In the genomic region with DNA sequence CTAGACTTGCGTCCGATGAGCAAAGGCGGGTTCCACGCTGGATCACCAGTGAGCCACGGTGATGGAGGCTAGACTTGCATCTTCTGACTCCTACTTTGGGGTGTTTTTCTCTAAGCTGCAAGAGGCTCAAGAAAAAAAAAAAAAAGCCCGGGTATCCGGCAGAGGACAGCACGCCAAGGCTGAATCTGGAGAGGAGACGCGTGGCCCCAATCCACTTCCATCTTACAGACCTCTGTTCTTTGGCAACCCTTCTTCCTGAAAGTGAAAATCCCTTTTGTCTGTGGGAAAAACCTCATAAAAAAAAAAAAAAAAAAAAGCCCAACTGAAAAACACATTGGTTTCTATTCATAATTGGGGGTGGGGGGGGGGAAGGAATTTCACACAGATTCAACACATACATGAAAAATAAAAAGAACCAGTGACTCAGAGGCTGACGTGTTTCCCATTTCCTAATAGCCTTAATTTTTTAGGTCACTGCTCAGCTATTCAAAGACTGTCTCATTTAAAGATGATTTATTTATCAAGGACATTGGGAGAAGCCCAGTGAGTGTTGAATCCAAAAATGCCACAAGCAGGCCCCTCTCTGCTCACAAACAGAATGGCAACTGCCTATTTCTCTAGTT, we compare ENCODE assay signal across 12 cellular contexts.
DNase-seq lines count a peak whose midpoint lies in the region; ATAC-seq, FAIRE-seq and TF ChIP-seq lines count a peak whose summit lies in the region.
"Had no signal": no experiment of that assay in that cellular context is flagged by ENCODE, and none has a peak within 500 bp of the region (broad histone marks: within the 10 kb centered on the region; RNA-seq: fewer than 3 reads in every experiment).

No MANE protein-coding gene starts in this region.

- no peaks in the 10 kb centered on the region for H3K9me3 Mint-ChIP-seq in astrocyte (ENCODE audit: unreplicated experiment)

- H3K36me3 ChIP-seq in astrocyte (ENCODE audit: insufficient read depth, low read length) = no peaks in the 10 kb centered on the region
- H3K36me3 ChIP-seq in upper lobe of right lung = no peaks in the 10 kb centered on the region
- H3K36me3 ChIP-seq: transverse colon had no signal

- no peak for TF ChIP-seq POLR2A in H54 (IDR thresholded peaks at IDR 0.05; ENCODE audit: low read depth, low read length)

- peaks cover 18% of the 10 kb centered on the region for H3K27me3 Mint-ChIP-seq in astrocyte (ENCODE audit: low read depth, unreplicated experiment)
- H3K27me3 Mint-ChIP-seq: B cell had no signal

- no peak for ATAC-seq in upper lobe of right lung

- DNase-seq in A172 (ENCODE audit: low spot score) (peak; percentile 94), H54 (ENCODE audit: insufficient read length, low spot score) (peak; percentile 45), astrocyte (ENCODE audit: low read depth) (peak; percentile 94), glomerular endothelial cell (ENCODE audit: extremely low read depth, low read depth, low spot score) (peak; percentile 89), NCI-H2107 treated with DMSO at 0.1 percent for 48 hours (lab: John Stamatoyannopoulos, UW; ENCODE audit: unreplicated experiment) (no peak), NCI-H1417 (lab: John Stamatoyannopoulos, UW) (no peak), upper lobe of right lung (no peak), NCI-H2081 treated with DMSO at 0.1 percent for 48 hours (lab: John Stamatoyannopoulos, UW) (no peak)
- DNase-seq: NCI-H526, transverse colon had no signal

- H3K4me3 Mint-ChIP-seq in astrocyte (ENCODE audit: unreplicated experiment) = no peak overlapping the region
- H3K4me3 Mint-ChIP-seq: B cell had no signal

- H3K4me2 ChIP-seq in astrocyte (ENCODE audit: low read length) = peak overlapping the region; percentile 23

- no peaks in the 10 kb centered on the region for H3K79me2 ChIP-seq in astrocyte (ENCODE audit: insufficient read depth, low read length)

- no peaks in the 10 kb centered on the region for H3K36me3 Mint-ChIP-seq in astrocyte (ENCODE audit: low read depth, unreplicated experiment)

- H3K27me3 ChIP-seq in astrocyte (ENCODE audit: insufficient read depth, low read length) = no peaks in the 10 kb centered on the region
- H3K27me3 ChIP-seq in upper lobe of right lung = no peaks in the 10 kb centered on the region
- H3K27me3 ChIP-seq: transverse colon had no signal

- TF ChIP-seq CTCF in astrocyte (IDR thresholded peaks at IDR 0.05; ENCODE audit: insufficient read depth, low read depth, low read length) = no peak
- no peak for TF ChIP-seq CTCF in upper lobe of right lung (IDR thresholded peaks at IDR 0.05)

- no peaks in the 10 kb centered on the region for H3K9me3 ChIP-seq in astrocyte (ENCODE audit: insufficient read depth, low read depth, low read length)
- no peaks in the 10 kb centered on the region for H3K9me3 ChIP-seq in upper lobe of right lung
- H3K9me3 ChIP-seq: transverse colon had no signal

- H3K27ac Mint-ChIP-seq in astrocyte (ENCODE audit: unreplicated experiment) = no peak overlapping the region
- H3K27ac Mint-ChIP-seq: B cell had no signal

- intact Hi-C loops in upper lobe of right lung (cut with DNase I) = no loop called here

- H3K4me3 ChIP-seq in astrocyte (ENCODE audit: insufficient read depth, low read depth, low read length) = no peak overlapping the region
- H3K4me3 ChIP-seq in upper lobe of right lung = no peak overlapping the region
- H3K4me3 ChIP-seq: transverse colon had no signal

- no peak overlapping the region for H3K9ac ChIP-seq in astrocyte (ENCODE audit: low read length)

- H3K27ac ChIP-seq in astrocyte (ENCODE audit: low read depth, low read length) (peak overlapping the region; percentile 34), upper lobe of right lung (no peak overlapping the region)
- H3K27ac ChIP-seq: transverse colon had no signal

- peaks cover 7% of the 10 kb centered on the region for H3K4me1 ChIP-seq in astrocyte (ENCODE audit: insufficient read depth, low read length)
- no peaks in the 10 kb centered on the region for H3K4me1 ChIP-seq in upper lobe of right lung

- FAIRE-seq in H54 (lab: Jason Lieb, UNC) (no peak), astrocyte (lab: Jason Lieb, UNC) (no peak)
- FAIRE-seq: G401.6 had no signal

- no peak overlapping the region for H2AFZ ChIP-seq in astrocyte (ENCODE audit: low read depth, low read length)

- H4K20me1 ChIP-seq in astrocyte (ENCODE audit: insufficient read depth, low read length) = no peaks in the 10 kb centered on the region

- peaks cover 12% of the 10 kb centered on the region for H3K4me1 Mint-ChIP-seq in astrocyte (ENCODE audit: low read depth, unreplicated experiment)
- H3K4me1 Mint-ChIP-seq: B cell had no signal

Comparison
In these comparisons a context has a peak if more than half of its experiments do, and no peak if none do; other contexts are left out.
1. DNase-seq: peak in A172 (single experiment), H54 (single experiment), astrocyte (single experiment) and glomerular endothelial cell (single experiment); none in NCI-H2107 treated with DMSO at 0.1 percent for 48 hours (single experiment), NCI-H1417 (0 of 3), upper lobe of right lung (single experiment) and NCI-H2081 treated with DMSO at 0.1 percent for 48 hours (single experiment).